24 cellular contexts compared by ENCODE assay signal in the genomic region with DNA sequence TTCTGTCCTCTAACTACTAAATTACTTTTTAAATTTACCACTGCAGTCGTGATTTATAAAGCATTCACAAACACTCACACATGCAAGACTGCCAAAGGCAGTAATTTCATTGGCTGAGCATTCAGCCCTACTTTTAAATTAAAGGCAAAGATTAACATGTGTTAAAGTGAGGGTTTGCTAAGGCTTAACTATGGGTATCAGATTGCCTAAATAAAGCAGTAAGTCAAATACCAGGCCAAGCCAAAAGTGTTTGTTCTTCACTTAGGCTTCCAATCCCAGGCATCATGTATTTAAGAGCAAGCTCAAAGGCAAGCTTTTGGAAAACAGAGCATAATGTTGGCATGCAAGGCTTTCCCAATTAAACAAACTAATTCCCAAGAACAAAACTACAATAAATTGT.
DNase-seq lines count a peak whose midpoint lies in the region; ATAC-seq and TF ChIP-seq lines count a peak whose summit lies in the region.
"Had no signal": no experiment of that assay in that cellular context is flagged by ENCODE, and none has a peak within 500 bp of the region (broad histone marks: within the 10 kb centered on the region; RNA-seq: fewer than 3 reads in every experiment).

No MANE protein-coding gene starts in this region.

- no peak overlapping the region for H3K4me3 ChIP-seq in upper lobe of right lung

- no peak overlapping the region for H3K27ac ChIP-seq in upper lobe of right lung
- H3K27ac ChIP-seq: WERI-Rb-1 had no signal

- H3K9me3 ChIP-seq in upper lobe of right lung = no peaks in the 10 kb centered on the region

- intact Hi-C loops in upper lobe of right lung (cut with DNase I) = no loop called here

- H3K4me1 ChIP-seq in upper lobe of right lung = no peaks in the 10 kb centered on the region

- no peaks in the 10 kb centered on the region for H3K27me3 ChIP-seq in upper lobe of right lung

- DNase-seq in NCI-H748 (lab: John Stamatoyannopoulos, UW; ENCODE audit: unreplicated experiment) = peak; percentile 13
- DNase-seq in NCI-H748 treated with DMSO at 0.1 percent for 48 hours (lab: John Stamatoyannopoulos, UW) = no peak
- DNase-seq in NCI-H2196 treated with DMSO at 0.1 percent for 48 hours (lab: John Stamatoyannopoulos, UW; ENCODE audit: unreplicated experiment) = peak; percentile 49
- DNase-seq in fibroblast of peridontal ligament (ENCODE audit: extremely low read depth) = peak; percentile 54
- no peak for DNase-seq in upper lobe of right lung
- DNase-seq in SW 1271 (lab: John Stamatoyannopoulos, UW) = no peak
- DNase-seq: ACHN; activated CD4-positive, alpha-beta T cell treated with anti-CD3 and anti-CD28 coated beads, Interleukin-2, amount 50 U/mL, for 48 hours; activated T-cell treated with anti-CD3 and anti-CD28 coated beads for 4 hours; amniotic stem cell; CD4-positive, CD25-positive, alpha-beta regulatory T cell; DMS79 treated with DMSO at 0.1 percent for 48 hours; effector CD4-positive, alpha-beta T cell; HFFc6; KG1; MV-4-11; NCI-H446 treated with DMSO at 0.1 percent for 48 hours; retina; Right ventricle myocardium superior; T-helper 1 cell; WERI-Rb-1 had no signal

- no peaks in the 10 kb centered on the region for H3K36me3 ChIP-seq in upper lobe of right lung
- H3K36me3 ChIP-seq: WERI-Rb-1 had no signal

- TF ChIP-seq CTCF in upper lobe of right lung (IDR thresholded peaks at IDR 0.05) = no peak

- ATAC-seq in upper lobe of right lung = peak; percentile 48
- no peak for ATAC-seq in esophagus mucosa
- no peak for ATAC-seq in GM19397 (IDR thresholded peaks at IDR 0.05; ENCODE audit: unreplicated experiment)
- ATAC-seq: left lobe of liver had no signal

Comparison
In these comparisons a context has a peak if more than half of its experiments do, and no peak if none do; other contexts are left out.
1. DNase-seq: peak in NCI-H748 (single experiment), NCI-H2196 treated with DMSO at 0.1 percent for 48 hours (single experiment) and fibroblast of peridontal ligament (single experiment); none in NCI-H748 treated with DMSO at 0.1 percent for 48 hours (single experiment), upper lobe of right lung (single experiment) and SW 1271 (0 of 2).